In genomic region chr1:185562623-185563359, GRCh38 we compare ENCODE assay signal across 17 cellular contexts.
DNase-seq lines count a peak whose midpoint lies in the region; ATAC-seq and TF ChIP-seq lines count a peak whose summit lies in the region.
"Had no signal": no experiment of that assay in that cellular context is flagged by ENCODE, and none has a peak within 500 bp of the region (broad histone marks: within the 10 kb centered on the region; RNA-seq: fewer than 3 reads in every experiment).

No MANE protein-coding gene starts in this region.

- peaks cover 0 to 1% (median 0%) of the 10 kb centered on the region in 8 donors for H3K9me3 Mint-ChIP-seq in CD4-positive, alpha-beta memory T cell
- H3K9me3 Mint-ChIP-seq in neural progenitor cell: peaks cover 2% of the 10 kb centered on the region
- H3K9me3 Mint-ChIP-seq: CD8-positive, alpha-beta T cell had no signal

- H3K27ac Mint-ChIP-seq in CD4-positive, alpha-beta memory T cell: peak overlapping the region; percentile 11 to 94 (median 76)
- peak overlapping the region; percentile 2 for H3K27ac Mint-ChIP-seq in neural progenitor cell

- no peak for DNase-seq in CD4-positive, alpha-beta memory T cell
- DNase-seq in neural progenitor cell (ENCODE audit: low spot score): no peak
- no peak for DNase-seq in SKM-1 treated with dmso at 0.1 percent for 144 hours (lab: John Stamatoyannopoulos, UW; ENCODE audit: unreplicated experiment)
- DNase-seq in DMS153 (lab: John Stamatoyannopoulos, UW): no peak
- DNase-seq: ACHN; CD8-positive, alpha-beta T cell; DMS 273 treated with DMSO at 0.1 percent for 48 hours; EL; Karpas-422; MM.1S; NCI-H1417; NCI-H2081; NCI-H524 treated with DMSO at 0.1 percent for 48 hours; PC-9 had no signal

- H3K36me3 ChIP-seq in CD4-positive, alpha-beta memory T cell (ENCODE audit: insufficient read depth, low read length): no peaks in the 10 kb centered on the region
- H3K36me3 ChIP-seq in OCI-LY3 (replicated peaks; ENCODE audit: low read depth, low read length) (no peaks in the 10 kb centered on the region), neural progenitor cell (no peaks in the 10 kb centered on the region)

- no peak overlapping the region for H3K27ac ChIP-seq in CD4-positive, alpha-beta memory T cell (ENCODE audit: low read depth, low read length)
- H3K27ac ChIP-seq in OCI-LY3 (ENCODE audit: low read length): peak overlapping the region; percentile 96
- H3K27ac ChIP-seq in neural progenitor cell: no peak overlapping the region
- H3K27ac ChIP-seq: PC-9 had no signal

- H3K27me3 Mint-ChIP-seq in CD4-positive, alpha-beta memory T cell: no peaks in the 10 kb centered on the region
- no peaks in the 10 kb centered on the region for H3K27me3 Mint-ChIP-seq in neural progenitor cell (ENCODE audit: insufficient read depth, low read depth)

- peaks cover 81% of the 10 kb centered on the region for H3K4me1 ChIP-seq in CD4-positive, alpha-beta memory T cell (ENCODE audit: insufficient read depth, low read length)
- peaks cover 66% of the 10 kb centered on the region for H3K4me1 ChIP-seq in OCI-LY3 (ENCODE audit: low read length)
- H3K4me1 ChIP-seq in neural progenitor cell: no peaks in the 10 kb centered on the region

- ATAC-seq in esophagus mucosa (peak; percentile 59), GM19351 (IDR thresholded peaks at IDR 0.05; ENCODE audit: unreplicated experiment) (no peak)

- H4K20me1 ChIP-seq in OCI-LY3 (ENCODE audit: insufficient read depth, low read length): no peaks in the 10 kb centered on the region
- H4K20me1 ChIP-seq in neural progenitor cell (ENCODE audit: low read depth): no peaks in the 10 kb centered on the region

- no peak overlapping the region for H2AFZ ChIP-seq in OCI-LY3 (ENCODE audit: low read depth, low read length)
- H2AFZ ChIP-seq in neural progenitor cell (replicated peaks): no peak overlapping the region
- H2AFZ ChIP-seq: PC-9 had no signal

- H3K4me2 ChIP-seq in OCI-LY3 (ENCODE audit: low read length) (peak overlapping the region; percentile 72; the same call in 1 of the 2 replicates), neural progenitor cell (no peak overlapping the region)
- H3K4me2 ChIP-seq: PC-9 had no signal

- H3K79me2 ChIP-seq in OCI-LY3 (ENCODE audit: low read length) (peaks cover 22% of the 10 kb centered on the region), neural progenitor cell (ENCODE audit: low read depth) (no peaks in the 10 kb centered on the region)

- no peaks in the 10 kb centered on the region for H3K27me3 ChIP-seq in CD4-positive, alpha-beta memory T cell (ENCODE audit: insufficient read depth, low read length)
- H3K27me3 ChIP-seq in OCI-LY3 (ENCODE audit: low read depth, low read length): no peaks in the 10 kb centered on the region
- H3K27me3 ChIP-seq in neural progenitor cell: no peaks in the 10 kb centered on the region

- POLR2A ChIA-PET in CD4-positive, alpha-beta memory T cell (lab: Charles Lee; ENCODE audit: partially characterized antibody): interaction anchor here (6.1 kb wide), 1 partner anchor 246 kb away, joined by 149 read pairs; the partner anchor contains the start of gene IVNS1ABP

- peak overlapping the region; percentile 92; the same call in 1 of the 2 replicates for H3K9ac ChIP-seq in OCI-LY3 (ENCODE audit: low read length)
- no peak overlapping the region for H3K9ac ChIP-seq in neural progenitor cell

- peak overlapping the region in 2 of 8 donors; percentile 2 to 12 for H3K4me3 Mint-ChIP-seq in CD4-positive, alpha-beta memory T cell
- no peak overlapping the region for H3K4me3 Mint-ChIP-seq in neural progenitor cell
- H3K4me3 Mint-ChIP-seq: CD8-positive, alpha-beta T cell had no signal

- CTCF ChIA-PET in CD4-positive, alpha-beta memory T cell (lab: Charles Lee; ENCODE audit: partially characterized antibody): interaction anchor here (1.5 to 1.9 kb wide), 3 partner anchors 34 to 246 kb away, joined by 4 to 8 read pairs (median 4); partner anchors contain the start of gene IVNS1ABP

- no peaks in the 10 kb centered on the region for H3K9me3 ChIP-seq in CD4-positive, alpha-beta memory T cell (ENCODE audit: control insufficient read depth in 1 of 2, low read length in 2 of 2)
- H3K9me3 ChIP-seq in OCI-LY3 (ENCODE audit: insufficient read depth, low read length): no peaks in the 10 kb centered on the region
- H3K9me3 ChIP-seq in neural progenitor cell (ENCODE audit: low read depth): no peaks in the 10 kb centered on the region

- intact Hi-C loops in CD4-positive, alpha-beta memory T cell (cut with micrococcal nuclease): no loop called here

- TF ChIP-seq CTCF in OCI-LY3 (IDR thresholded peaks at IDR 0.05; ENCODE audit: low read depth, low read length) (no peak), neural progenitor cell (IDR thresholded peaks at IDR 0.05) (no peak)

- no peaks in the 10 kb centered on the region for H3F3A ChIP-seq in neural progenitor cell (ENCODE audit: low read depth)

- H3K4me1 Mint-ChIP-seq in CD4-positive, alpha-beta memory T cell: peaks cover 62 to 82% (median 72%) of the 10 kb centered on the region in 4 donors
- peaks cover 6% of the 10 kb centered on the region for H3K4me1 Mint-ChIP-seq in neural progenitor cell

- H3K4me3 ChIP-seq in CD4-positive, alpha-beta memory T cell (ENCODE audit: low read length in 2 of 2): no peak overlapping the region
- H3K4me3 ChIP-seq in OCI-LY3 (ENCODE audit: low read length) (no peak overlapping the region), neural progenitor cell (no peak overlapping the region)
- H3K4me3 ChIP-seq: PC-9 had no signal

- peaks cover 0 to 6% of the 10 kb centered on the region in 2 donors for H3K36me3 Mint-ChIP-seq in CD4-positive, alpha-beta memory T cell
- H3K36me3 Mint-ChIP-seq in neural progenitor cell: no peaks in the 10 kb centered on the region
- H3K36me3 Mint-ChIP-seq: CD8-positive, alpha-beta T cell had no signal
